In genomic region chr13:99979453-99980200, GRCh38 we compare ENCODE assay signal across 8 cellular contexts. TPM values are rescaled to one million over a fixed set of nuclear protein-coding genes. Genes with fewer than 3 reads are reported as not detected.
DNase-seq lines count a peak whose midpoint lies in the region; ATAC-seq, FAIRE-seq and TF ChIP-seq lines count a peak whose summit lies in the region.

No MANE protein-coding gene starts in this region.

- TF ChIP-seq EP300 in A549 (IDR thresholded peaks at IDR 0.05) = no peak

- FAIRE-seq in A549 (lab: Jason Lieb, UNC) = no peak
- peak; percentile 67 for FAIRE-seq in H54 (lab: Jason Lieb, UNC)

- H3K36me3 ChIP-seq in lower lobe of right lung = no peaks in the 10 kb centered on the region

- ATAC-seq in A549 (peak; percentile 25 to 56; a peak in 3 of 6 replicates), lower lobe of right lung (no peak), GM18858 (IDR thresholded peaks at IDR 0.05; ENCODE audit: unreplicated experiment) (no peak)

- peak overlapping the region; percentile 84 to 97 for H3K27ac ChIP-seq in A549
- H3K27ac ChIP-seq in angular gyrus (ENCODE audit: low read depth, low read length) = peak overlapping the region; percentile 52
- H3K27ac ChIP-seq in lower lobe of right lung = no peak overlapping the region

- intact Hi-C loops in lower lobe of right lung (cut with DNase I) = no loop called here

- TF ChIP-seq CTCF in A549 (IDR thresholded peaks at IDR 0.05) (no peak), lower lobe of right lung (IDR thresholded peaks at IDR 0.05) (no peak)

- H3K4me1 ChIP-seq in A549 (peaks cover 7% of the 10 kb centered on the region; the same call in 2 of the 3 replicates), lower lobe of right lung (peaks cover 37% of the 10 kb centered on the region)

- CTCF ChIA-PET in A549 (lab: Yijun Ruan, JAX) = interaction anchor here (1.1 kb wide), 1 partner anchor 9 kb away, joined by 3 read pairs; no protein-coding TSS in a partner anchor

- H3K4me3 ChIP-seq in A549 = peak overlapping the region; percentile 92
- peak overlapping the region; percentile 49 for H3K4me3 ChIP-seq in lower lobe of right lung

- POLR2A ChIA-PET in A549 (lab: Yijun Ruan, JAX) = interaction anchor here (0.6 to 4.6 kb wide), 5 partner anchors 9 to 695 kb away, joined by 3 to 79 read pairs (median 15); partner anchors contain the start of genes PCCA, TMTC4 and ZIC5

- no peak for TF ChIP-seq POLR2A in A549 (IDR thresholded peaks at IDR 0.05; ENCODE audit: low read length)
- TF ChIP-seq POLR2A in H54 (IDR thresholded peaks at IDR 0.05; ENCODE audit: low read depth, low read length) = peak; percentile 43; the same call in 1 of the 2 replicates

- WGBS in A549 (ENCODE audit: missing lambda C conversion rate) = 0% methylated on average over 8 of the region's 59 CpGs

- H3K27me3 ChIP-seq in lower lobe of right lung (ENCODE audit: low read depth) = peaks cover 100% of the 10 kb centered on the region

- TF ChIP-seq RAD21 in A549 (conservative IDR thresholded peaks at IDR 0.05 in 1 of 2, IDR thresholded peaks at IDR 0.05 in 1 of 2) = no peak

- H3K9me3 ChIP-seq in A549 (no peaks in the 10 kb centered on the region), lower lobe of right lung (no peaks in the 10 kb centered on the region)

- peak overlapping the region; percentile 92 for H3K4me2 ChIP-seq in A549

- DNase-seq in A549 (ENCODE audit: low read depth in 1 of 2, low spot score in 1 of 2) = peak in 1 of 2 experiments; percentile 60
- DNase-seq in H54 (ENCODE audit: insufficient read length, low spot score) = peak; percentile 95
- DNase-seq in lower lobe of right lung = no peak
- no peak for DNase-seq in hepatic stellate cell (ENCODE audit: low spot score)
- DNase-seq in NCI-H2227 (lab: John Stamatoyannopoulos, UW; ENCODE audit: unreplicated experiment) = no peak
- DNase-seq in Kasumi-1 (lab: John Stamatoyannopoulos, UW) = no peak

TF ChIP-seq in A549, 52 proteins besides CTCF, POLR2A, EP300 and RAD21:
- peak; percentile 50; the same call in 1 of the 2 replicates for TF ChIP-seq REST (IDR thresholded peaks at IDR 0.05)
- no peak for TF ChIP-seq RARB (CRISPR knock-in tag; IDR thresholded peaks at IDR 0.05)
- peak; percentile 66 for TF ChIP-seq CHD2 (IDR thresholded peaks at IDR 0.05; ENCODE audit: low read length, partially characterized antibody)
- peak; percentile 82 for TF ChIP-seq MAX (IDR thresholded peaks at IDR 0.05)
- TF ChIP-seq ZSCAN20 (CRISPR knock-in tag; IDR thresholded peaks at IDR 0.05) = no peak
- peak in 1 of 2 experiments; percentile 39; a peak in 1 of 5 replicates for TF ChIP-seq JUN (IDR thresholded peaks at IDR 0.05)
- peak; percentile 97 for TF ChIP-seq E2F6 (IDR thresholded peaks at IDR 0.05; ENCODE audit: borderline replicate concordance, low read depth)
- no peak for TF ChIP-seq RNF2 (IDR thresholded peaks at IDR 0.05; ENCODE audit: borderline replicate concordance, low read depth)

RNA-seq across cellular contexts. Expression of gene ZIC2, which starts 2.0 kb away (rescaled TPM):
- polyA plus RNA-seq in A549 (2011; rRNA removed) = 2.1 and 3.0 TPM in 2 replicates
- polyA plus RNA-seq in A549 (2012; cell fraction: cytosol; rRNA removed) = 3.6 and 5.0 TPM in 2 replicates
- polyA plus RNA-seq in A549 (2012; cell fraction: nucleus; rRNA removed) = 6.7 and 9.0 TPM in 2 replicates
- 7.9 to 10.3 TPM (median 9.2 TPM) in 3 replicates for polyA plus RNA-seq in A549 (2017; fragmentation: RNase III; extraction: RNeasy Plus Mini Kit Qiagen cat#74134 plus additional on column Dnase treatment)
- polyA minus RNA-seq in A549 (2011; rRNA and poly(A)+ RNA removed) = 2.6 and 4.0 TPM in 2 replicates
- total RNA-seq in lower lobe of right lung = not detected

RNA-seq across cellular contexts. Expression of gene ZIC5, which starts 8.1 kb away (rescaled TPM):
- polyA plus RNA-seq in A549 (2011; rRNA removed) (2.8 and 3.0 TPM in 2 replicates), A549 (2017; fragmentation: RNase III; extraction: RNeasy Plus Mini Kit Qiagen cat#74134 plus additional on column Dnase treatment) (2.8 to 3.1 TPM (median 3.1 TPM) in 3 replicates)
- 1.3 and 1.6 TPM in 2 replicates for polyA plus RNA-seq in A549 (2012; cell fraction: cytosol; rRNA removed)
- 1.7 and 1.8 TPM in 2 replicates for polyA plus RNA-seq in A549 (2012; cell fraction: nucleus; rRNA removed)
- 1.9 and 2.4 TPM in 2 replicates for polyA minus RNA-seq in A549 (2011; rRNA and poly(A)+ RNA removed)
- total RNA-seq in lower lobe of right lung = not detected

Comparison
In these comparisons a context has a peak if more than half of its experiments do, and no peak if none do; other contexts are left out.
1. ATAC-seq: peak in A549 (2 of 2); none in lower lobe of right lung (0 of 2) and GM18858 (single experiment).